ENCODE assay signal across 2 cellular contexts in genomic region chr4:101707596-101707995, GRCh38.
TF ChIP-seq lines count a peak whose summit lies in the region.

No MANE protein-coding gene starts in this region.

TF ChIP-seq in GM23338, 12 proteins besides CTCF, POLR2A, EP300 and RAD21 (continued from another document):
- TF ChIP-seq ETS1 (IDR thresholded peaks at IDR 0.05) (no peak), ZNF331 (CRISPR knock-in tag; IDR thresholded peaks at IDR 0.05; ENCODE audit: low read depth) (no peak), ZNF462 (CRISPR knock-in tag; IDR thresholded peaks at IDR 0.05) (no peak), EZH2phosphoT487 (IDR thresholded peaks at IDR 0.05; ENCODE audit: unreplicated experiment) (no peak), JUNB (IDR thresholded peaks at IDR 0.05; ENCODE audit: unreplicated experiment) (no peak), REST (IDR thresholded peaks at IDR 0.05; ENCODE audit: unreplicated experiment) (no peak), ZNF114 (CRISPR knock-in tag; IDR thresholded peaks at IDR 0.05) (no peak), POLR2AphosphoS5 (IDR thresholded peaks at IDR 0.05; ENCODE audit: low read depth) (no peak), EZH2 (IDR thresholded peaks at IDR 0.05; ENCODE audit: low read depth, unreplicated experiment) (no peak), CREB1 (CRISPR knock-in tag; IDR thresholded peaks at IDR 0.05; ENCODE audit: low read depth) (no peak)

TF ChIP-seq in IMR-90, 13 proteins besides CTCF, POLR2A, EP300 and RAD21 (continued from another document):
- TF ChIP-seq ELK1 (IDR thresholded peaks at IDR 0.05; ENCODE audit: borderline replicate concordance, low read depth, low read length) (no peak), USF2 (IDR thresholded peaks at IDR 0.05; ENCODE audit: low read depth, low read length) (no peak), CEBPB (IDR thresholded peaks at IDR 0.05; ENCODE audit: low read depth, low read length) (no peak)
